15 cellular contexts compared by ENCODE assay signal in the genomic region with DNA sequence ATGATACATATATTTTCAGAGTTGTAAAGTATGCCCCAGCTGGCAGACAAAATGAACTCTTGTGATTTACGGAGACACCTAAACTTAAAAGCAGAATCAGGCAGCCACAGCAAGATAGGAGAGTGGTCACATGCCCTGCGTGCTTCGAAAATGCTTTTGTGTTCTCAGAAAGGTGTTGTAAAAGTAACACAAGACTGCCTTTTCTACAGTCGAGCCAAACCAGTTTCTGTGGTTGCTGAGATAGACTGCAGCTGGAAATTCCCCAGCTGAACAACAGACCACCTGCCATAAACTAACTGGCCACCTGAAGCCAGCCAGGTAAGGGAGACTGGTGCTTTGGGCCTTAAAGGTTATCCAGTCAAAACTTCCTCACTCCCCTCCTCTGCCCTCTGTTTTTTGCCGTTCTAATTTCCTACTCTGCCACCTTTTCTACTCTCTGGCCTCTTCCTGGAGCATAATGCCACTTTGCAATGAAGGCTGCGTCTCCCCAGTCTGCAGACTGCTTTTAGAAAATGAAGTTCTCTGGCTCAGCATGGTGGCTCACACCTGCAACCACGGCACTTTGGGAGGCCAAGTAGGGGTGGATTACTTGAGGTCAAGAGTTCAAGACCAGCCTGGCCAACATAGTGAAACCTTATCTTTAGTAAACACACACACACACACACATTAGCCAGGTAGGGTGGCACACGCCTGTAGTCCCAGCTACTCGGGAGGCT.
"Had no signal": no experiment of that assay in that cellular context is flagged by ENCODE, and none has a peak within 500 bp of the region (broad histone marks: within the 10 kb centered on the region; RNA-seq: fewer than 3 reads in every experiment).

No MANE protein-coding gene starts in this region.

- H3K4me3 Mint-ChIP-seq: activated CD4-positive, alpha-beta memory T cell treated with anti-CD3 and anti-CD28 coated beads for 36 hours; activated CD4-positive, alpha-beta T cell treated with anti-CD3 and anti-CD28 coated beads for 36 hours; activated CD8-positive, alpha-beta memory T cell treated with anti-CD3 and anti-CD28 coated beads, Interleukin-2, amount 10 ng/mL, durations not matched to agents 7 days and 5 days; activated naive CD4-positive, alpha-beta T cell treated with anti-CD3 and anti-CD28 coated beads, Interleukin-2, amount 50 U/mL, for 24 hours; activated T-cell treated with anti-CD3 and anti-CD28 coated beads, Interleukin-2, amount 50 U/mL, for 4 hours; nephron; type B pancreatic cell had no signal

- H3K27ac ChIP-seq: adrenal gland, cardiac muscle cell, dorsolateral prefrontal cortex, right lobe of liver had no signal

- H3K9me3 ChIP-seq: adrenal gland, right lobe of liver had no signal

- H3K4me1 ChIP-seq: adrenal gland, right lobe of liver had no signal

- DNase-seq: activated CD4-positive, alpha-beta memory T cell treated with anti-CD3 and anti-CD28 coated beads for 36 hours; activated CD4-positive, alpha-beta T cell treated with anti-CD3 and anti-CD28 coated beads for 36 hours; activated CD8-positive, alpha-beta memory T cell treated with anti-CD3 and anti-CD28 coated beads, Interleukin-2, amount 10 ng/mL, durations not matched to agents 7 days and 5 days; activated effector memory CD4-positive, alpha-beta T cell treated with Interleukin-2 at 50 U/mL for 16 hours; activated T-cell treated with anti-CD3 and anti-CD28 coated beads, Interleukin-2, amount 50 U/mL, for 4 hours; adrenal gland; dorsolateral prefrontal cortex; right lobe of liver; stimulated activated naive CD8-positive, alpha-beta T cell treated with anti-CD3 and anti-CD28 coated beads, Interleukin-15, Interleukin-2, amounts not matched to agents 100 U/mL and 50 U/mL, for 24 hours had no signal

- H3K27me3 Mint-ChIP-seq: activated CD4-positive, alpha-beta memory T cell treated with anti-CD3 and anti-CD28 coated beads for 36 hours; activated CD4-positive, alpha-beta T cell treated with anti-CD3 and anti-CD28 coated beads for 36 hours; activated CD8-positive, alpha-beta memory T cell treated with anti-CD3 and anti-CD28 coated beads, Interleukin-2, amount 10 ng/mL, durations not matched to agents 7 days and 5 days; activated naive CD4-positive, alpha-beta T cell treated with anti-CD3 and anti-CD28 coated beads, Interleukin-2, amount 50 U/mL, for 24 hours; type B pancreatic cell had no signal

- H3K4me3 ChIP-seq: adrenal gland, cardiac muscle cell, dorsolateral prefrontal cortex, right lobe of liver, smooth muscle cell had no signal

- H3K4me1 Mint-ChIP-seq: activated CD4-positive, alpha-beta T cell treated with anti-CD3 and anti-CD28 coated beads for 36 hours; activated CD8-positive, alpha-beta memory T cell treated with anti-CD3 and anti-CD28 coated beads, Interleukin-2, amount 10 ng/mL, durations not matched to agents 7 days and 5 days; activated naive CD4-positive, alpha-beta T cell treated with anti-CD3 and anti-CD28 coated beads, Interleukin-2, amount 50 U/mL, for 24 hours had no signal

- H3K27ac Mint-ChIP-seq: activated CD4-positive, alpha-beta memory T cell treated with anti-CD3 and anti-CD28 coated beads for 36 hours; activated CD4-positive, alpha-beta T cell treated with anti-CD3 and anti-CD28 coated beads for 36 hours; activated CD8-positive, alpha-beta memory T cell treated with anti-CD3 and anti-CD28 coated beads, Interleukin-2, amount 10 ng/mL, durations not matched to agents 7 days and 5 days; activated naive CD4-positive, alpha-beta T cell treated with anti-CD3 and anti-CD28 coated beads, Interleukin-2, amount 50 U/mL, for 24 hours; nephron; type B pancreatic cell had no signal

- H3K4me2 ChIP-seq: smooth muscle cell had no signal

- H3K36me3 Mint-ChIP-seq: activated CD4-positive, alpha-beta memory T cell treated with anti-CD3 and anti-CD28 coated beads for 36 hours; activated CD8-positive, alpha-beta memory T cell treated with anti-CD3 and anti-CD28 coated beads, Interleukin-2, amount 10 ng/mL, durations not matched to agents 7 days and 5 days; activated naive CD4-positive, alpha-beta T cell treated with anti-CD3 and anti-CD28 coated beads, Interleukin-2, amount 50 U/mL, for 24 hours; type B pancreatic cell had no signal

- H3K9me3 Mint-ChIP-seq: activated CD4-positive, alpha-beta memory T cell treated with anti-CD3 and anti-CD28 coated beads for 36 hours; activated T-cell treated with anti-CD3 and anti-CD28 coated beads, Interleukin-2, amount 50 U/mL, for 4 hours; nephron; type B pancreatic cell had no signal

- ATAC-seq: activated CD4-positive, alpha-beta T cell treated with anti-CD3 and anti-CD28 coated beads for 36 hours; activated CD8-positive, alpha-beta memory T cell treated with anti-CD3 and anti-CD28 coated beads, Interleukin-2, amount 10 ng/mL, durations not matched to agents 7 days and 5 days; activated T-cell treated with anti-CD3 and anti-CD28 coated beads, Interleukin-2, amount 50 U/mL, for 4 hours; esophagus mucosa; right lobe of liver; stimulated activated naive CD8-positive, alpha-beta T cell treated with anti-CD3 and anti-CD28 coated beads, Interleukin-15, Interleukin-2, amounts not matched to agents 100 U/mL and 50 U/mL, for 24 hours had no signal

- H3K27me3 ChIP-seq: adrenal gland, cardiac muscle cell, dorsolateral prefrontal cortex, right lobe of liver had no signal

- H3K36me3 ChIP-seq: adrenal gland, cardiac muscle cell, right lobe of liver had no signal
